In the genomic region with DNA sequence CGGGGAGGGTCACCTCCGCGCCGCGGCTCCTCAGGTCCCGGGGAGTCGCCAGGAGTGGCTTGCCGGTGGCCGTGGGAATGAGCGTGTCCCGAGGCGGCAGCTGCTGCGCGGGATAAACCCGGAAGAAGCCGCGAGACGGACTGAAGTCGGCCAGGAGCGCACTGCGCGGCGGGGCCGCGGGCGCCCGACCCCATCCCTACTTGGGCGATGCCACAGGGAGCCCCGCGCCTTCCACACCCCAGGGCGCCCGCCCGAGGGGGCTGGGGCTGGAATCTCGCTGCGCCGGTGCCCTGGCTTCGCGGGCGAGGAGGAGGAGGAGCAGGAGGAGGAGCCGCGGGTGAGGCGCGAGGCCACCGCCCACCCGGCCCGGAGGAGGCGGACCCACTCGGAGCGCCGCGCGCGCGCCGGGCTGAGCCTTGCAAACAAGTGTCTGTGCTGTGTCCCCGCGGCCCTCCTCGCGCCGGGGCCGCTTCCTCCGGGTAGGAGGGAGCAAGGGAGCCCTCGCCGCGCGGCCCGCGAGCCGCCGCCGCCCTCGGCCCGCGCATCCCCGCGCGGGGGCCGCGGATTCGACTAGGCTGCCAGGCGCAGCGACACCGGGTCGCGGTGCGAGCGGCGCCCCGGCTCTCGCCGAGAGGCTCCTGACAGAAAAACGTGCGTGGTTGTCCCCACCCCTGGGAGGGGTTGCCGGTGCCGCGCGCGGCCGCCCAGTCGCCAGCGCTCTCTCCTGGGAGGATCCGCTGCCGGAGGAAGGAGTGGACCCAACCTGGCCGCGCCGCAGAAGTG, we compare ENCODE assay signal across 8 cellular contexts.
DNase-seq lines count a peak whose midpoint lies in the region; ATAC-seq and TF ChIP-seq lines count a peak whose summit lies in the region.

A gene (plus strand): TSS at position 412 of the 783 bp plus-strand sequence.

- in situ Hi-C loops in T47D (cut with HindIII; ENCODE audit: low pct_unique_long_range_greater_than_20kb, low sequenced_read_pairs) = no loop called here

- peak; percentile 63 for DNase-seq in SIG-M5 treated with dmso at 0.1 percent for 504 hours (lab: John Stamatoyannopoulos, UW; ENCODE audit: unreplicated experiment)
- DNase-seq in SIG-M5 (lab: John Stamatoyannopoulos, UW) = no peak
- DNase-seq in NCI-H2107 (lab: John Stamatoyannopoulos, UW) = peak; percentile 75
- DNase-seq in T47D (ENCODE audit: low read depth in 1 of 2, low spot score in 1 of 2) = peak; percentile 58 to 88

- peak within 1 kb of the TSS; percentile 80 for H3K27ac ChIP-seq in VCaP
- no peak within 1 kb of the TSS for H3K27ac ChIP-seq in iPS-20b (ENCODE audit: low read length)
- peak within 1 kb of the TSS; percentile 75 to 99 (median 94) for H3K27ac ChIP-seq in skin epidermis

- H3K4me3 ChIP-seq in iPS-20b (ENCODE audit: low read length) = peak within 1 kb of the TSS; percentile 74
- H3K4me3 ChIP-seq in skin epidermis = peak within 1 kb of the TSS; percentile 80 to 100 (median 93)

- H3K4me1 ChIP-seq in iPS-20b (ENCODE audit: insufficient read depth, low read length) = peaks cover 8% of the 10 kb centered on the region; the same call in 1 of the 2 replicates

- ATAC-seq in HG02973 (IDR thresholded peaks at IDR 0.05; ENCODE audit: unreplicated experiment) = peak; percentile 73

- peaks cover 38% of the 10 kb centered on the region for H3K27me3 ChIP-seq in iPS-20b (ENCODE audit: insufficient read depth, low read length)

- H3K36me3 ChIP-seq in iPS-20b (ENCODE audit: insufficient read depth, low read depth, low read length) = no peaks in the 10 kb centered on the region

- peak within 1 kb of the TSS; percentile 61; the same call in 1 of the 2 replicates for H3K9ac ChIP-seq in iPS-20b (ENCODE audit: low read depth, low read length)

- no peaks in the 10 kb centered on the region for H3K9me3 ChIP-seq in iPS-20b (ENCODE audit: insufficient read depth, low read depth, low read length)

- no peak for TF ChIP-seq CTCF in VCaP (conservative IDR thresholded peaks at IDR 0.05)
